Comparison of ENCODE assay signal across 1 cellular context in the genomic region with DNA sequence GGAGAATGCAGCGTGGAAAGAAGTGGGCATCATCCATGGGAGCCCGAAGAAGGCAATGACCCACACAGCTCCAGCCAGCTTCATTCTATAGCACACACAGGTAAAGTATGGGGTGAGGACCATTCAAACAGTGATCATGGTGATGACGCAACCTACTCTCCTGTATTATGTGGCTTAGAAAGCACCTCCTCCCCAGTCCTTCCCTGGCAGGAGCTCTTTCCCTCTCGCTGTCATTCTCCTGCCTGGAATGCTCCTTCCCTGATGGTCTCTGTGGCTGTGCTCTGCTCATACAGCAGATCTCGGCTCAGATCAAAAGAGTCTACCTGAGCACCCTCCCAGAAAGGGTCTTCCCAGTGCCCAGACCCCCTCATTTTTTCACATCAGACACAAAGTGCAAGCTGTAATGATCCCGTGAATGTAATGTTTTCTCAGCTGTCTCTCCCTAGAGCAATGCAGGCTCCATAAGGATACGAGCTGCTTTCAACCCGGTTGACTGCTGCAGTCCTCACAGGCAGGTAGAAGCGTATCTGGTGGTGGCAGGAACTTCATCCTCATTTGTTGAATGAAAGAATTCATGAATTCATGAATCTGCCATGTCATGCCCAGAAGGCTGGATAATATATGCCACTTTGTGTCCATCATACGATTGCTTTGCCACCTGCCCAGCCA.
TF ChIP-seq lines count a peak whose summit lies in the region.

No MANE protein-coding gene starts in this region.

TF ChIP-seq in H1, 55 proteins besides CTCF, POLR2A, EP300 and RAD21:
- TF ChIP-seq CEBPB (IDR thresholded peaks at IDR 0.05; ENCODE audit: low read depth, low read length), result peak; percentile 82
- no peak for TF ChIP-seq RBBP5 (IDR thresholded peaks at IDR 0.05; ENCODE audit: borderline replicate concordance, low read depth, low read length)
